ENCODE assay signal across 14 cellular contexts in the genomic region with DNA sequence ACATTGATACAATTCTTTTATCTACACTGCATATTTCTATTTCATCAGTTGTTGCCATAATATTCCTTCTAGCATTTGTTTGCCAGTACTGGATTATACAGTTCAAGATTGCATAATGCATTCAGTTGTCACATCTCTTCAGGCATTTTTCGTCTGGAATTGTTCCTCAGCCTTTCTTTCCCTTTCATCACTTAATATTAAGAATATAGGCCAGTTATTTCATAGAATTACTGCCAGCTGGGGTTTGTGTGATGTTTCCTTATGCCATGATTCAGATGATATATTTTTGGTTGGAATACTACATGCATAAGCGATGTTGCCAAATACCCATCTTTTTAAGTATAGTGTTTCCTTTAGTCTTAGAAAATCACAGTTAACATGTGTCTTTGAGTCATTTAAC.
"Had no signal": no experiment of that assay in that cellular context is flagged by ENCODE, and none has a peak within 500 bp of the region (broad histone marks: within the 10 kb centered on the region; RNA-seq: fewer than 3 reads in every experiment).

No MANE protein-coding gene starts in this region.

- H3K4me1 ChIP-seq: colonic mucosa, sigmoid colon, uterus had no signal

- H3K9me3 ChIP-seq: colonic mucosa, heart right ventricle, sigmoid colon, tibial artery, uterus had no signal

- H3K36me3 ChIP-seq: uterus had no signal

- H3K4me3 ChIP-seq: colonic mucosa, heart right ventricle, sigmoid colon, tibial artery, uterus had no signal

- H3K27me3 ChIP-seq: colonic mucosa, heart right ventricle, sigmoid colon, tibial artery, uterus had no signal

- ATAC-seq: activated CD4-positive, CD25-positive, alpha-beta regulatory T cell treated with anti-CD3 and anti-CD28 coated beads, Interleukin-2, amount 50 U/mL, for 24 hours; effector memory CD8-positive, alpha-beta T cell; heart right ventricle; left ventricle myocardium superior had no signal

- DNase-seq: activated CD4-positive, alpha-beta T cell treated with anti-CD3 and anti-CD28 coated beads, Interleukin-2, amount 50 U/mL, for 4 hours; activated CD8-positive, alpha-beta memory T cell treated with anti-CD3 and anti-CD28 coated beads, Interleukin-2, amount 50 U/mL, for 4 hours; activated naive CD4-positive, alpha-beta T cell; colonic mucosa; effector memory CD8-positive, alpha-beta T cell; heart right ventricle; islet precursor cell; left ventricle myocardium superior; mesendoderm; sigmoid colon; stimulated activated CD4-positive, alpha-beta T cell treated with anti-CD3 and anti-CD28 coated beads, Interleukin-4, amount 100 ng/mL, for 1 hour; tibial artery; uterus had no signal
